1 cellular context compared by ENCODE assay signal in genomic region chrX:1391370-1391706, GRCh38.
TF ChIP-seq lines count a peak whose summit lies in the region.

No MANE protein-coding gene starts in this region.

TF ChIP-seq in GM23338, 12 proteins besides CTCF, POLR2A, EP300 and RAD21 (continued from another document):
- TF ChIP-seq ZNF462 (CRISPR knock-in tag; IDR thresholded peaks at IDR 0.05) (no peak), EZH2phosphoT487 (IDR thresholded peaks at IDR 0.05; ENCODE audit: unreplicated experiment) (no peak)
